Comparison of ENCODE assay signal across 16 cellular contexts in the genomic region with DNA sequence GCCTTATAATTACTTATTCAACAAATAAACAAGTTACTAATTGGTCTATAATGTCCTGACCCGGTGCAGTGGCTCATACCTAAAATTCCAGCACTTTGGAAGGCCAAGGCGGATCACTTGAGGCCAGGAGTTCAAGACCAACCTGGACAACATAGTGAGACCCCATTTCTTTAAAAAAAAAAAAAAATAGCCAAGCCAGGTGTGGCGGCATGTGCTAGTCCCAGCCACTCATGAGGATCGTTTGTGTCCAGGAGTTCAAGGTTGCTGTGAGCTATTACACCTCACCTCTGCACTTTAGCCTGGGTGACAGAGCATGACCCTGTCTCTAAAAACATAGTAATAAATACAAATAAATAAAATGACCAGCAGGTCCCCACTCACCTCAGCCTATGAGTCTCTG. TPM values are rescaled to one million over a fixed set of nuclear protein-coding genes. Genes with fewer than 3 reads are reported as not detected.
DNase-seq lines count a peak whose midpoint lies in the region; ATAC-seq, FAIRE-seq and TF ChIP-seq lines count a peak whose summit lies in the region.
"Had no signal": no experiment of that assay in that cellular context is flagged by ENCODE, and none has a peak within 500 bp of the region (broad histone marks: within the 10 kb centered on the region; RNA-seq: fewer than 3 reads in every experiment).

No MANE protein-coding gene starts in this region.

- no peak for TF ChIP-seq EP300 in K562 (IDR thresholded peaks at IDR 0.05; ENCODE audit: low read length)

- H3K9ac ChIP-seq in K562 (ENCODE audit: insufficient read depth in 1 of 2, low read depth in 2 of 2, low read length in 2 of 2), result no peak overlapping the region
- H3K9ac ChIP-seq: BLaER1 had no signal

- H3K9me3 Mint-ChIP-seq in activated naive CD4-positive, alpha-beta T cell treated with anti-CD3 and anti-CD28 coated beads, Interleukin-2, amount 50 U/mL, for 24 hours, result no peaks in the 10 kb centered on the region
- no peaks in the 10 kb centered on the region for H3K9me3 Mint-ChIP-seq in activated naive CD4-positive, alpha-beta T cell treated with anti-CD3 and anti-CD28 coated beads, Interleukin-2, amount 10 ng/mL, durations not matched to agents 7 days and 5 days
- H3K9me3 Mint-ChIP-seq: CD8-positive, alpha-beta memory T cell had no signal

- POLR2A ChIA-PET in K562 (lab: Yijun Ruan, JAX), result interaction anchor here (1.2 to 3.9 kb wide), 3 partner anchors 10 to 30 kb away, joined by 4 to 24 read pairs (median 7); partner anchors contain the start of gene UBE2V1

- H2AFZ ChIP-seq in K562 (ENCODE audit: low read depth, low read length), result no peak overlapping the region

- H3K4me1 ChIP-seq in K562 (replicated peaks in 1 of 2; ENCODE audit: control insufficient read depth in 2 of 2, insufficient read depth in 2 of 2, low read length in 2 of 2) (peaks cover 0 to 5% of the 10 kb centered on the region in 2 experiments; a peak in 3 of 5 replicates), right lobe of liver (peaks cover 0 to 60% (median 23%) of the 10 kb centered on the region in 4 donors)
- H3K4me1 ChIP-seq: BLaER1 had no signal

- WGBS in K562 (ENCODE audit: insufficient coverage, low coverage, missing lambda C conversion rate), result 77% methylated on average over 4 of the region's 4 CpGs
- WGBS in right lobe of liver (ENCODE audit: insufficient coverage, low coverage, low lambda C conversion rate, missing lambda C conversion rate), result 53% methylated on average over 4 of the region's 4 CpGs

- TF ChIP-seq RAD21 in K562 (CRISPR knock-in tag; conservative IDR thresholded peaks at IDR 0.05 in 1 of 2, IDR thresholded peaks at IDR 0.05 in 1 of 2), result no peak

- H3K36me3 Mint-ChIP-seq in activated naive CD4-positive, alpha-beta T cell treated with anti-CD3 and anti-CD28 coated beads, Interleukin-2, amount 50 U/mL, for 24 hours, result peaks cover 3% of the 10 kb centered on the region
- H3K36me3 Mint-ChIP-seq in activated naive CD4-positive, alpha-beta T cell treated with anti-CD3 and anti-CD28 coated beads, Interleukin-2, amount 10 ng/mL, durations not matched to agents 7 days and 5 days, result peaks cover 41% of the 10 kb centered on the region

- no TSS peak for BruUV-seq in K562 (replicated peaks; lab: Mats Ljungman, UMichigan)

- intact Hi-C loops in K562 (cut with micrococcal nuclease) (no loop called here), right lobe of liver (cut with DNase I) (loop anchor here in 1 of 2 donors (5.0 kb wide), 1 partner anchor 50 kb away; no protein-coding TSS in a partner anchor)

- CTCF ChIA-PET in activated naive CD4-positive, alpha-beta T cell treated with anti-CD3 and anti-CD28 coated beads, Interleukin-2, amount 10 ng/mL, durations not matched to agents 7 days and 5 days (lab: Charles Lee), result interaction anchor here (0.8 to 6.9 kb wide), 4 partner anchors 12 to 51 kb away, joined by 4 to 143 read pairs (median 14); partner anchors contain the start of gene PEDS1
- CTCF ChIA-PET in K562 (lab: Yijun Ruan, JAX; ENCODE audit: low intra/inter-chr PET ratio), result no interaction called here

- no peak overlapping the region for H3K4me2 ChIP-seq in K562 (ENCODE audit: insufficient read depth, low read length)
- H3K4me2 ChIP-seq: BLaER1 had no signal

- peaks cover 2% of the 10 kb centered on the region for H3K9me1 ChIP-seq in K562 (ENCODE audit: control insufficient read depth, insufficient read depth, low read length)

- TF ChIP-seq CTCF in K562 (IDR thresholded peaks at IDR 0.05 in 2 of 3, conservative IDR thresholded peaks at IDR 0.05 in 1 of 3; ENCODE audit: insufficient read depth in 2 of 3, low read depth in 1 of 3, low read length in 3 of 3) (no peak), right lobe of liver (IDR thresholded peaks at IDR 0.05) (no peak)

- H3K27ac ChIP-seq in K562 (ENCODE audit: extremely low read depth, low read depth, low read length) (no peak overlapping the region), right lobe of liver (peak overlapping the region; percentile 2 to 84 (median 34))
- H3K27ac ChIP-seq: BLaER1 had no signal

- H3K36me3 ChIP-seq in K562 (ENCODE audit: control insufficient read depth, insufficient read depth, low read length), result peaks cover 43% of the 10 kb centered on the region
- peaks cover 0 to 10% (median 0%) of the 10 kb centered on the region in 4 donors for H3K36me3 ChIP-seq in right lobe of liver

- ATAC-seq in K562 (no peak), right lobe of liver (peak in 3 of 4 donors; percentile 4 to 9 (median 6)), HG02973 (IDR thresholded peaks at IDR 0.05; ENCODE audit: unreplicated experiment) (no peak)

- H3K79me2 ChIP-seq in K562 (ENCODE audit: control insufficient read depth, insufficient read depth, low read length), result no peaks in the 10 kb centered on the region

- H3K9me3 ChIP-seq in K562 (replicated peaks; ENCODE audit: control insufficient read depth, insufficient read depth, low read depth, low read length) (no peaks in the 10 kb centered on the region), right lobe of liver (no peaks in the 10 kb centered on the region)
- H3K9me3 ChIP-seq: BLaER1, HAP-1 had no signal

- TF ChIP-seq POLR2A in K562 (conservative IDR thresholded peaks at IDR 0.05) (no peak), right lobe of liver (IDR thresholded peaks at IDR 0.05) (no peak)

- no peaks in the 10 kb centered on the region for H3K27me3 Mint-ChIP-seq in activated naive CD4-positive, alpha-beta T cell treated with anti-CD3 and anti-CD28 coated beads, Interleukin-2, amount 50 U/mL, for 24 hours
- no peaks in the 10 kb centered on the region for H3K27me3 Mint-ChIP-seq in activated naive CD4-positive, alpha-beta T cell treated with anti-CD3 and anti-CD28 coated beads, Interleukin-2, amount 10 ng/mL, durations not matched to agents 7 days and 5 days
- H3K27me3 Mint-ChIP-seq: CD8-positive, alpha-beta memory T cell had no signal

- H3K27me3 ChIP-seq in K562 (ENCODE audit: control insufficient read depth in 2 of 2, insufficient read depth in 2 of 2, low read length in 2 of 2) (no peaks in the 10 kb centered on the region), right lobe of liver (no peaks in the 10 kb centered on the region)
- H3K27me3 ChIP-seq: BLaER1 had no signal

- H3K4me3 ChIP-seq in K562 (no peak overlapping the region), right lobe of liver (no peak overlapping the region)
- H3K4me3 ChIP-seq: BLaER1, HAP-1 had no signal

- peak overlapping the region; percentile 56 for H3K27ac Mint-ChIP-seq in activated naive CD4-positive, alpha-beta T cell treated with anti-CD3 and anti-CD28 coated beads, Interleukin-2, amount 50 U/mL, for 24 hours
- H3K27ac Mint-ChIP-seq in activated naive CD4-positive, alpha-beta T cell treated with anti-CD3 and anti-CD28 coated beads, Interleukin-2, amount 10 ng/mL, durations not matched to agents 7 days and 5 days, result no peak overlapping the region

- DNase-seq in activated naive CD4-positive, alpha-beta T cell treated with anti-CD3 and anti-CD28 coated beads, Interleukin-2, amount 10 ng/mL, durations not matched to agents 7 days and 5 days, result no peak
- DNase-seq in K562 (ENCODE audit: extremely low read depth in 1 of 4, low spot score in 3 of 4), result no peak
- no peak for DNase-seq in right lobe of liver
- no peak for DNase-seq in NCI-H1105 treated with DMSO at 0.1 percent for 48 hours (lab: John Stamatoyannopoulos, UW)
- DNase-seq in NCI-H226, result no peak
- DNase-seq: 8988T; AML-193; CD8-positive, alpha-beta memory T cell; DMS53; GF-D8; HFFc6 had no signal

- no peak for FAIRE-seq in K562 (lab: Jason Lieb, UNC)
- FAIRE-seq: H1 had no signal

- no peak overlapping the region for H3K4me3 Mint-ChIP-seq in activated naive CD4-positive, alpha-beta T cell treated with anti-CD3 and anti-CD28 coated beads, Interleukin-2, amount 50 U/mL, for 24 hours
- H3K4me3 Mint-ChIP-seq in activated naive CD4-positive, alpha-beta T cell treated with anti-CD3 and anti-CD28 coated beads, Interleukin-2, amount 10 ng/mL, durations not matched to agents 7 days and 5 days, result no peak overlapping the region
- H3K4me3 Mint-ChIP-seq: HFFc6 had no signal

- no peaks in the 10 kb centered on the region for H4K20me1 ChIP-seq in K562 (replicated peaks; ENCODE audit: control insufficient read depth, insufficient read depth, low read length)

- in situ Hi-C loops in K562 (cut with MboI), result no loop called here

- peaks cover 5% of the 10 kb centered on the region for H3K4me1 Mint-ChIP-seq in activated naive CD4-positive, alpha-beta T cell treated with anti-CD3 and anti-CD28 coated beads, Interleukin-2, amount 50 U/mL, for 24 hours
- peaks cover 10% of the 10 kb centered on the region for H3K4me1 Mint-ChIP-seq in activated naive CD4-positive, alpha-beta T cell treated with anti-CD3 and anti-CD28 coated beads, Interleukin-2, amount 10 ng/mL, durations not matched to agents 7 days and 5 days

RNA-seq across cellular contexts. Expression of gene UBE2V1, which starts 9.8 kb away (rescaled TPM):
- total RNA-seq in K562 (2011; cell fraction: chromatin; rRNA removed; ENCODE audit: low replicate concordance), result 218 and 364 TPM in 2 replicates
- 115 and 134 TPM in 2 replicates for total RNA-seq in K562 (2011; cell fraction: nucleolus; rRNA removed)
- total RNA-seq in K562 (2011; cell fraction: nucleoplasm; rRNA removed), result 295 and 429 TPM in 2 replicates
- 62.8 and 94.6 TPM in 2 replicates for total RNA-seq in K562 (2014; rRNA removed)
- total RNA-seq in K562 (2014; rRNA removed; fragmentation: Illumina TruSeq; extraction: Trizol), result 93.0 and 107 TPM in 2 replicates
- 93.5 and 94.9 TPM in 2 replicates for total RNA-seq in K562 (2015; rRNA removed; fragmentation: Illumina TruSeq; extraction: Trizol)
- total RNA-seq in K562 (2021), result 113 and 119 TPM in 2 replicates
- polyA plus RNA-seq in K562 (2011; rRNA removed), result 112 and 129 TPM in 2 replicates
- 77.3 and 148 TPM in 2 replicates for polyA plus RNA-seq in K562 (2011; cell fraction: cytosol; rRNA removed)
- 118 and 127 TPM in 2 replicates for polyA plus RNA-seq in K562 (2011; cell fraction: nucleus; rRNA removed)
- 139 and 160 TPM in 2 replicates for polyA plus RNA-seq in K562 (2012)
- polyA plus RNA-seq in K562 (2014; fragmentation: Illumina TruSeq; extraction: Trizol), result 237 and 271 TPM in 2 replicates
- 100 to 1,000 TPM; 145 to 357 TPM for polyA plus RNA-seq in K562 (2014; fragmentation: Nextera tagmentation; extraction: Ambion mirVana)
- polyA plus RNA-seq in K562 (2014; rRNA removed), result 146 and 170 TPM in 2 replicates
- 132 and 142 TPM in 2 replicates for polyA minus RNA-seq in K562 (2011; rRNA and poly(A)+ RNA removed)
- 41.7 and 44.1 TPM in 2 replicates for polyA minus RNA-seq in K562 (2011; cell fraction: cytosol; rRNA and poly(A)+ RNA removed)
- polyA minus RNA-seq in K562 (2011; cell fraction: nucleus; rRNA and poly(A)+ RNA removed), result 67.2 and 111 TPM in 2 replicates
- 10 to 100 TPM; 38.2 to 49.4 (median 44.3) TPM for total RNA-seq in right lobe of liver

RNA-seq across cellular contexts. Expression of gene PEDS1, which starts 30.8 kb away (rescaled TPM):
- total RNA-seq in K562 (2011; cell fraction: chromatin; rRNA removed; ENCODE audit: low replicate concordance), result 13.1 and 31.5 TPM in 2 replicates
- 28.4 and 33.9 TPM in 2 replicates for total RNA-seq in K562 (2011; cell fraction: nucleolus; rRNA removed)
- total RNA-seq in K562 (2011; cell fraction: nucleoplasm; rRNA removed), result 33.6 and 54.6 TPM in 2 replicates
- total RNA-seq in K562 (2014; rRNA removed) (32.8 and 43.9 TPM in 2 replicates), K562 (2014; rRNA removed; fragmentation: Illumina TruSeq; extraction: Trizol) (11.4 and 17.1 TPM in 2 replicates), K562 (2015; rRNA removed; fragmentation: Illumina TruSeq; extraction: Trizol) (24.7 and 24.9 TPM in 2 replicates), K562 (2021) (28.0 and 28.5 TPM in 2 replicates), right lobe of liver (10 to 100 TPM in 5 of 6 experiments, 1 to 10 TPM in 1; 6.9 to 25.3 (median 13.7) TPM)
- polyA plus RNA-seq in K562 (2011; rRNA removed) (23.6 and 53.8 TPM in 2 replicates), K562 (2014; fragmentation: Illumina TruSeq; extraction: Trizol) (38.5 and 40.3 TPM in 2 replicates), K562 (2014; fragmentation: Nextera tagmentation; extraction: Ambion mirVana) (1 to 10 TPM; 2.9 to 3.9 TPM), K562 (2014; rRNA removed) (24.2 and 29.4 TPM in 2 replicates)
- polyA plus RNA-seq in K562 (2011; cell fraction: cytosol; rRNA removed), result 65.7 and 87.4 TPM in 2 replicates
- polyA plus RNA-seq in K562 (2011; cell fraction: nucleus; rRNA removed), result 22.6 and 23.4 TPM in 2 replicates
- polyA plus RNA-seq in K562 (2012), result 24.6 and 36.8 TPM in 2 replicates
- polyA minus RNA-seq in K562 (2011; rRNA and poly(A)+ RNA removed), result 33.6 and 49.2 TPM in 2 replicates
- polyA minus RNA-seq in K562 (2011; cell fraction: cytosol; rRNA and poly(A)+ RNA removed), result 34.3 and 45.2 TPM in 2 replicates
- polyA minus RNA-seq in K562 (2011; cell fraction: nucleus; rRNA and poly(A)+ RNA removed), result 4.0 and 5.9 TPM in 2 replicates

Comparison
In these comparisons a context has a peak if more than half of its experiments do, and no peak if none do; other contexts are left out.
1. ATAC-seq: peak in right lobe of liver (3 of 4); none in K562 (single experiment) and HG02973 (single experiment).